In the genomic region with DNA sequence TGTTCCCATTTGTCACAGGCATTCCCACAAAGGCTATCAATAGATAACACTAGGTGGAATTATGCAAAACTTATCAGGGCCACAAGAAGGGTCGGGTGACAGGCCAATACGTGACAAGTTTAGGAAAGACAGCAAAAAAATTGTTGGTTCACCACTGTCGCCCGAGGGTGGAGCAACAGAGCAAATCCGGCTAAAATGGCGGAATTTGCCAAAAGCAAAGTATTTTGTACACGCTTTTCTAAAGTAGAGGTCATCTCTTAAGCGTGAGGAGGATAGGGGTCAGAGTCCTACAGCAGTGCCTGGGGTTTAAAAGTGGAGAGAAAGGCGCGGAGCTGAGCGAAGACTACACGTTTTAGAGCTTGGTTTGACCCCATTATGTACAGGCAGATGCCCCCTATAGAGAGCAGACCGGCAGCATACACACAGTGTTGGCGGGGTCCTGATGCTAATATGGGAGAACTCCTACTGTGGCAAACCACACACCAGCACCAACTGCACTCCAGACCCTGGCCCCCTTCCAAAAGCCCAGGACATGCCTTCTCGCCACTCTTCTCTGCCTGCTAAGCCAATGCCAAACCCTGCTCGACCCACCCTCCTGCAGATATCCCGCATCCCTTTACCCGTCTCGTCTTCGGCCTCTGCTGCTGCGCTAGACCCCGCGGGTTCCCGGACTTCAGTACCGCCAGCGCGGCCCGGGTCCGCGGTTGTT, we compare ENCODE assay signal across 8 cellular contexts. TPM values are rescaled to one million over a fixed set of nuclear protein-coding genes. Genes with fewer than 3 reads are reported as not detected.
DNase-seq lines count a peak whose midpoint lies in the region; ATAC-seq and TF ChIP-seq lines count a peak whose summit lies in the region.

No MANE protein-coding gene starts in this region.

- H3K9me3 ChIP-seq in SK-N-SH: no peaks in the 10 kb centered on the region; the same call in 1 of the 2 replicates
- no peaks in the 10 kb centered on the region for H3K9me3 ChIP-seq in transverse colon

- H3K9ac ChIP-seq in SK-N-SH: peak overlapping the region; percentile 84

- no peaks in the 10 kb centered on the region for H3K27me3 Mint-ChIP-seq in activated CD8-positive, alpha-beta memory T cell treated with anti-CD3 and anti-CD28 coated beads, Interleukin-2, amount 10 ng/mL, durations not matched to agents 7 days and 5 days
- no peaks in the 10 kb centered on the region for H3K27me3 Mint-ChIP-seq in memory B cell

- H3K79me2 ChIP-seq in SK-N-SH (ENCODE audit: insufficient read depth): peaks cover 58% of the 10 kb centered on the region

- H3K4me3 Mint-ChIP-seq in activated CD8-positive, alpha-beta memory T cell treated with anti-CD3 and anti-CD28 coated beads, Interleukin-2, amount 10 ng/mL, durations not matched to agents 7 days and 5 days: peak overlapping the region; percentile 99
- H3K4me3 Mint-ChIP-seq in memory B cell: peak overlapping the region; percentile 94

- H3K4me1 ChIP-seq in SK-N-SH (ENCODE audit: control insufficient read depth in 1 of 2, insufficient read depth in 2 of 2, low read depth in 1 of 2, low read length in 1 of 2) (peaks cover 12 to 18% of the 10 kb centered on the region in 2 experiments; a peak in 3 of 4 replicates), transverse colon (peaks cover 4 to 21% (median 7%) of the 10 kb centered on the region in 4 donors)

- H3K27ac ChIP-seq in SK-N-SH (ENCODE audit: low read depth in 2 of 2, low read length in 1 of 2) (peak overlapping the region; percentile 63 to 82), transverse colon (peak overlapping the region; percentile 81 to 85 (median 82))

- peaks cover 66% of the 10 kb centered on the region for H3F3A ChIP-seq in SK-N-SH (replicated peaks; ENCODE audit: insufficient read depth)

- DNase-seq in activated CD8-positive, alpha-beta memory T cell treated with anti-CD3 and anti-CD28 coated beads, Interleukin-2, amount 10 ng/mL, durations not matched to agents 7 days and 5 days: peak; percentile 76
- no peak for DNase-seq in activated CD8-positive, alpha-beta memory T cell treated with anti-CD3 and anti-CD28 coated beads, Interleukin-2, amount 50 U/mL, for 4 hours
- DNase-seq in HS-5 (ENCODE audit: low read depth): peak; percentile 25
- peak; percentile 54 for DNase-seq in SK-N-SH
- peak; percentile 50 for DNase-seq in dermis blood vessel endothelial cell
- no peak for DNase-seq in memory B cell (ENCODE audit: low spot score in 2 of 2)
- DNase-seq in transverse colon: peak; percentile 25

- H3K9me3 Mint-ChIP-seq in activated CD8-positive, alpha-beta memory T cell treated with anti-CD3 and anti-CD28 coated beads, Interleukin-2, amount 10 ng/mL, durations not matched to agents 7 days and 5 days (ENCODE audit: low read depth): no peaks in the 10 kb centered on the region
- no peaks in the 10 kb centered on the region for H3K9me3 Mint-ChIP-seq in memory B cell

- TF ChIP-seq CTCF in SK-N-SH (IDR thresholded peaks at IDR 0.05) (peak; percentile 51), transverse colon (IDR thresholded peaks at IDR 0.05) (no peak)

- intact Hi-C loops in transverse colon (cut with DNase I; ENCODE audit: low total_unique reads): no loop called here

- ATAC-seq in activated CD8-positive, alpha-beta memory T cell treated with anti-CD3 and anti-CD28 coated beads, Interleukin-2, amount 10 ng/mL, durations not matched to agents 7 days and 5 days: peak; percentile 18
- ATAC-seq in GM21528 (IDR thresholded peaks at IDR 0.05; ENCODE audit: low FRiP score, unreplicated experiment): peak; percentile 55
- no peak for ATAC-seq in memory B cell (ENCODE audit: low read depth)

- TF ChIP-seq POLR2A in transverse colon (IDR thresholded peaks at IDR 0.05): no peak

- H3K27me3 ChIP-seq in SK-N-SH (ENCODE audit: insufficient read depth) (no peaks in the 10 kb centered on the region), transverse colon (no peaks in the 10 kb centered on the region)

- H3K4me2 ChIP-seq in SK-N-SH: peak overlapping the region; percentile 94

- no peak for TF ChIP-seq RAD21 in SK-N-SH (IDR thresholded peaks at IDR 0.05; ENCODE audit: low read length)

- CTCF ChIA-PET in activated CD8-positive, alpha-beta memory T cell treated with anti-CD3 and anti-CD28 coated beads, Interleukin-2, amount 10 ng/mL, durations not matched to agents 7 days and 5 days (lab: Charles Lee): interaction anchor here (0.7 to 2.9 kb wide), 2 partner anchors 9 to 12 kb away, joined by 3 to 10 read pairs; no protein-coding TSS in a partner anchor
- CTCF ChIA-PET in SK-N-SH (lab: Yijun Ruan, JAX): no interaction called here

- H3K4me1 Mint-ChIP-seq in activated CD8-positive, alpha-beta memory T cell treated with anti-CD3 and anti-CD28 coated beads, Interleukin-2, amount 10 ng/mL, durations not matched to agents 7 days and 5 days: peaks cover 41% of the 10 kb centered on the region
- H3K4me1 Mint-ChIP-seq in memory B cell: peaks cover 9% of the 10 kb centered on the region

- H3K36me3 Mint-ChIP-seq in activated CD8-positive, alpha-beta memory T cell treated with anti-CD3 and anti-CD28 coated beads, Interleukin-2, amount 10 ng/mL, durations not matched to agents 7 days and 5 days: peaks cover 51% of the 10 kb centered on the region
- peaks cover 6% of the 10 kb centered on the region for H3K36me3 Mint-ChIP-seq in memory B cell

- H3K4me3 ChIP-seq in SK-N-SH (ENCODE audit: low read depth in 2 of 2, low read length in 1 of 2) (peak overlapping the region; percentile 80 to 86), transverse colon (peak overlapping the region; percentile 39 to 82 (median 69))

- peak overlapping the region; percentile 99 for H3K27ac Mint-ChIP-seq in activated CD8-positive, alpha-beta memory T cell treated with anti-CD3 and anti-CD28 coated beads, Interleukin-2, amount 10 ng/mL, durations not matched to agents 7 days and 5 days
- peak overlapping the region; percentile 85 for H3K27ac Mint-ChIP-seq in memory B cell

- POLR2A ChIA-PET in SK-N-SH (lab: Yijun Ruan, JAX): interaction anchor here (0.6 kb wide), 1 partner anchor 34 kb away, joined by 3 read pairs; no protein-coding TSS in a partner anchor

- in situ Hi-C loops in transverse colon (cut with MboI; ENCODE audit: low pct_ligation_motif_present in 1 of 4, low pct_unique_long_range_greater_than_20kb in 1 of 4, low sequenced_read_pairs in 3 of 4): no loop called here

- H3K36me3 ChIP-seq in SK-N-SH (replicated peaks in 1 of 2; ENCODE audit: control insufficient read depth in 1 of 2, insufficient read depth in 2 of 2, low read length in 1 of 2) (peaks cover 49 to 50% of the 10 kb centered on the region in 2 experiments), transverse colon (peaks cover 0 to 5% (median 0%) of the 10 kb centered on the region in 4 donors)

- no peak for TF ChIP-seq EP300 in SK-N-SH (IDR thresholded peaks at IDR 0.05; ENCODE audit: borderline replicate concordance in 1 of 2, low read depth in 1 of 2, low read length in 1 of 2)
- no peak for TF ChIP-seq EP300 in transverse colon (IDR thresholded peaks at IDR 0.05; ENCODE audit: low read depth)

- H2AFZ ChIP-seq in SK-N-SH (ENCODE audit: low read depth): peak overlapping the region; percentile 80

- WGBS in SK-N-SH (ENCODE audit: low lambda C conversion rate): under 1% methylated on average over 14 of the region's 30 CpGs
- WGBS in transverse colon (ENCODE audit: low coverage in 1 of 2), 2 donors: 0 to 2% methylated on average over 3 to 30 of the region's 30 CpGs

- H3K9me2 ChIP-seq in SK-N-SH: no peaks in the 10 kb centered on the region

- no peaks in the 10 kb centered on the region; the same call in 1 of the 2 replicates for H4K20me1 ChIP-seq in SK-N-SH (ENCODE audit: insufficient read depth)

TF ChIP-seq in SK-N-SH, 30 proteins besides CTCF, POLR2A, EP300 and RAD21 (continues in another document):
- TF ChIP-seq SIN3A (IDR thresholded peaks at IDR 0.05; ENCODE audit: borderline replicate concordance, low read depth, low read length) (no peak), NFIC (IDR thresholded peaks at IDR 0.05; ENCODE audit: borderline replicate concordance) (0 out of 2 replicates have a peak, but pooled peaks have one; percentile 4), ELF1 (IDR thresholded peaks at IDR 0.05) (0 out of 2 replicates have a peak, but pooled peaks have one; percentile 31), YY1 (IDR thresholded peaks at IDR 0.05; ENCODE audit: low read depth) (peak; percentile 82), NRF1 (IDR thresholded peaks at IDR 0.05; ENCODE audit: low read depth, low read length) (no peak)

RNA-seq across cellular contexts. Expression of gene CCNA2, which starts 0.7 kb away (rescaled TPM):
- total RNA-seq in activated CD8-positive, alpha-beta memory T cell treated with anti-CD3 and anti-CD28 coated beads, Interleukin-2, amount 10 ng/mL, durations not matched to agents 7 days and 5 days: 100 to 1,000 TPM; 125 to 129 TPM
- 23.0 and 23.8 TPM in 2 replicates for polyA plus RNA-seq in SK-N-SH (2012; rRNA removed)
- polyA plus RNA-seq in SK-N-SH (2012; cell fraction: cytosol; rRNA removed): 27.7 and 29.2 TPM in 2 replicates
- 10.8 and 15.6 TPM in 2 replicates for polyA plus RNA-seq in SK-N-SH (2012; cell fraction: nucleus; rRNA removed)
- total RNA-seq in dermis blood vessel endothelial cell (24.7 and 115 TPM in 2 replicates), transverse colon (10 to 100 TPM in 1 of 4 donors, 1 to 10 TPM in 2, not detected in 1; 2.4 to 16.9 (median 3.3) TPM)

RNA-seq across cellular contexts. Expression of gene EXOSC9, which starts 21.8 kb away (rescaled TPM):
- 10 to 100 TPM; 59.5 to 61.0 TPM for total RNA-seq in activated CD8-positive, alpha-beta memory T cell treated with anti-CD3 and anti-CD28 coated beads, Interleukin-2, amount 10 ng/mL, durations not matched to agents 7 days and 5 days
- 38.8 and 49.5 TPM in 2 replicates for polyA plus RNA-seq in SK-N-SH (2012; rRNA removed)
- 50.8 and 60.6 TPM in 2 replicates for polyA plus RNA-seq in SK-N-SH (2012; cell fraction: cytosol; rRNA removed)
- polyA plus RNA-seq in SK-N-SH (2012; cell fraction: nucleus; rRNA removed): 28.9 and 68.8 TPM in 2 replicates
- total RNA-seq in dermis blood vessel endothelial cell: 37.5 and 41.5 TPM in 2 replicates
- 10 to 100 TPM; 13.2 to 35.2 (median 22.5) TPM for total RNA-seq in transverse colon

RNA-seq across cellular contexts. Expression of gene BBS7, which starts 47.3 kb away (rescaled TPM):
- total RNA-seq in activated CD8-positive, alpha-beta memory T cell treated with anti-CD3 and anti-CD28 coated beads, Interleukin-2, amount 10 ng/mL, durations not matched to agents 7 days and 5 days: 10 to 100 TPM; 17.9 to 18.8 TPM
- polyA plus RNA-seq in SK-N-SH (2012; rRNA removed): 24.3 and 27.3 TPM in 2 replicates
- 26.6 and 26.8 TPM in 2 replicates for polyA plus RNA-seq in SK-N-SH (2012; cell fraction: cytosol; rRNA removed)
- polyA plus RNA-seq in SK-N-SH (2012; cell fraction: nucleus; rRNA removed): 23.3 and 26.5 TPM in 2 replicates
- total RNA-seq in dermis blood vessel endothelial cell (15.7 and 15.8 TPM in 2 replicates), transverse colon (10 to 100 TPM; 12.6 to 17.6 (median 14.0) TPM)

RNA-seq across cellular contexts. Expression of gene SMIM43, which starts 58.0 kb away (rescaled TPM):
- under 1 TPM in 1 of 2 experiments, not detected in 1; 0.18 TPM for total RNA-seq in activated CD8-positive, alpha-beta memory T cell treated with anti-CD3 and anti-CD28 coated beads, Interleukin-2, amount 10 ng/mL, durations not matched to agents 7 days and 5 days
- 37.2 and 59.1 TPM in 2 replicates for polyA plus RNA-seq in SK-N-SH (2012; rRNA removed)
- 50.5 and 56.0 TPM in 2 replicates for polyA plus RNA-seq in SK-N-SH (2012; cell fraction: cytosol; rRNA removed)
- 59.9 and 106 TPM in 2 replicates for polyA plus RNA-seq in SK-N-SH (2012; cell fraction: nucleus; rRNA removed)
- total RNA-seq in dermis blood vessel endothelial cell (0.47 and 0.85 TPM in 2 replicates), transverse colon (under 1 TPM in 1 of 4 donors, not detected in 3; 0.27 TPM)

Comparison
In these comparisons a context has a peak if more than half of its experiments do, and no peak if none do; other contexts are left out.
1. DNase-seq: peak in activated CD8-positive, alpha-beta memory T cell treated with anti-CD3 and anti-CD28 coated beads, Interleukin-2, amount 10 ng/mL, durations not matched to agents 7 days and 5 days (single experiment), HS-5 (single experiment), SK-N-SH (single experiment), dermis blood vessel endothelial cell (single experiment) and transverse colon (single experiment); none in activated CD8-positive, alpha-beta memory T cell treated with anti-CD3 and anti-CD28 coated beads, Interleukin-2, amount 50 U/mL, for 4 hours (single experiment) and memory B cell (0 of 2).